In the genomic region with DNA sequence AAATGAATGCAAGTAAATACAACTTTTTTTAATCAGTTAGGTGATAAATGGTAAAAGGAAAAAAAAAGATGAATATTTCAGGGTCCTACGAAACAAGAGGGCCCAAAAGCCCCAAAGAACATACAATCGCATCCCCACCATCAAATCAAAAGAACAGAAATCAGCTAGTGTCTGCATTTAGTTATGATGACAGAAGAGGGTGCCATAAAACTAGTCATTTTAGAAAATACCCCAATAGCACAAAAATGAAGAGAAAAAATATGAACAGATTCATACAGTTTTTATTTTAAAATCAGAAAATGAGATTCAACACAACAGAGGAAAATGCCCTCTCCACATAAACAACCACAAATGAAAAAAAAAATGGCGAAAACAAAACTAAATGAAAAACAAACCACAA, we compare ENCODE assay signal across 19 cellular contexts.
DNase-seq lines count a peak whose midpoint lies in the region; ATAC-seq, FAIRE-seq and TF ChIP-seq lines count a peak whose summit lies in the region.
"Had no signal": no experiment of that assay in that cellular context is flagged by ENCODE, and none has a peak within 500 bp of the region (broad histone marks: within the 10 kb centered on the region; RNA-seq: fewer than 3 reads in every experiment).

No MANE protein-coding gene starts in this region.

- H3K9ac ChIP-seq in SK-N-SH (no peak overlapping the region), K562 (ENCODE audit: insufficient read depth in 1 of 2, low read depth in 2 of 2, low read length in 2 of 2) (no peak overlapping the region), colonic mucosa (ENCODE audit: low read depth in 2 of 2, low read length in 2 of 2) (no peak overlapping the region)
- H3K9ac ChIP-seq: GM23248 had no signal

- ATAC-seq in SK-N-SH treated with all-trans-retinoic acid at 6 μM for 48 hours = no peak
- ATAC-seq in K562 = no peak
- ATAC-seq: A549 had no signal

- DNase-seq in SK-N-SH (no peak), K562 (ENCODE audit: extremely low read depth in 1 of 4, low spot score in 3 of 4) (no peak), fibroblast of peridontal ligament (ENCODE audit: extremely low read depth) (peak; percentile 3), pons (ENCODE audit: low spot score) (peak; percentile 5), colonic mucosa (no peak), NCI-H1092 treated with DMSO at 0.1 percent for 48 hours (lab: John Stamatoyannopoulos, UW) (no peak), NCI-H2107 treated with DMSO at 0.1 percent for 48 hours (lab: John Stamatoyannopoulos, UW; ENCODE audit: unreplicated experiment) (no peak)
- DNase-seq: AML-193; CD4-positive, alpha-beta memory T cell; GM23248; IMR-90 had no signal

- TF ChIP-seq CTCF in SK-N-SH (IDR thresholded peaks at IDR 0.05) (no peak), K562 (IDR thresholded peaks at IDR 0.05 in 2 of 3, conservative IDR thresholded peaks at IDR 0.05 in 1 of 3; ENCODE audit: insufficient read depth in 2 of 3, low read depth in 1 of 3, low read length in 3 of 3) (peak in 1 of 3 experiments; percentile 44; a peak in 2 of 6 replicates), colonic mucosa (IDR thresholded peaks at IDR 0.05) (no peak)

- peak; percentile 11 for FAIRE-seq in K562 (lab: Jason Lieb, UNC)
- FAIRE-seq: A549, G401.6, GM12891, GM19239, HTR-8/SVneo had no signal

- intact Hi-C loops in K562 (cut with micrococcal nuclease) = loop anchor here (10.0 kb wide), 1 partner anchor 1758 kb away; no protein-coding TSS in a partner anchor
- intact Hi-C loops in colonic mucosa (cut with DNase I) = no loop called here

- H3K27ac ChIP-seq in SK-N-SH (ENCODE audit: low read depth in 2 of 2, low read length in 1 of 2) (no peak overlapping the region), K562 (ENCODE audit: extremely low read depth, low read depth, low read length) (no peak overlapping the region), colonic mucosa (no peak overlapping the region)
- H3K27ac ChIP-seq: 22Rv1, A549, GM23248 had no signal

- TF ChIP-seq EP300 in SK-N-SH (IDR thresholded peaks at IDR 0.05; ENCODE audit: borderline replicate concordance in 1 of 2, low read depth in 1 of 2, low read length in 1 of 2) (no peak), K562 (IDR thresholded peaks at IDR 0.05; ENCODE audit: low read length) (no peak)

- no peaks in the 10 kb centered on the region for H4K20me1 ChIP-seq in SK-N-SH (ENCODE audit: insufficient read depth)
- H4K20me1 ChIP-seq in K562 (replicated peaks; ENCODE audit: control insufficient read depth, insufficient read depth, low read length) = no peaks in the 10 kb centered on the region

- in situ Hi-C loops in K562 (cut with MboI) = no loop called here

- POLR2A ChIA-PET in SK-N-SH (lab: Yijun Ruan, JAX) = no interaction called here
- POLR2A ChIA-PET in K562 (lab: Yijun Ruan, JAX) = no interaction called here

- no peaks in the 10 kb centered on the region for H3K4me1 ChIP-seq in SK-N-SH (ENCODE audit: control insufficient read depth in 1 of 2, insufficient read depth in 2 of 2, low read depth in 1 of 2, low read length in 1 of 2)
- H3K4me1 ChIP-seq in K562 (replicated peaks in 1 of 2; ENCODE audit: control insufficient read depth in 2 of 2, insufficient read depth in 2 of 2, low read length in 2 of 2) = no peaks in the 10 kb centered on the region
- H3K4me1 ChIP-seq in colonic mucosa = no peaks in the 10 kb centered on the region
- H3K4me1 ChIP-seq: A549 had no signal

- CTCF ChIA-PET in SK-N-SH (lab: Yijun Ruan, JAX) (interaction anchor here (0.8 to 1.6 kb wide), 3 partner anchors 385 to 1753 kb away, joined by 3 to 5 read pairs (median 3); no protein-coding TSS in a partner anchor), K562 (lab: Yijun Ruan, JAX; ENCODE audit: low intra/inter-chr PET ratio) (no interaction called here)

- H3K9me3 ChIP-seq in SK-N-SH = no peaks in the 10 kb centered on the region
- H3K9me3 ChIP-seq in K562 (replicated peaks; ENCODE audit: control insufficient read depth, insufficient read depth, low read depth, low read length) = no peaks in the 10 kb centered on the region
- H3K9me3 ChIP-seq in colonic mucosa = no peaks in the 10 kb centered on the region
- H3K9me3 ChIP-seq: A549, HAP-1 had no signal

- H3K4me2 ChIP-seq in SK-N-SH (no peak overlapping the region), K562 (ENCODE audit: insufficient read depth, low read length) (no peak overlapping the region)
- H3K4me2 ChIP-seq: A549 had no signal

- H3F3A ChIP-seq in SK-N-SH (replicated peaks; ENCODE audit: insufficient read depth) = no peaks in the 10 kb centered on the region

- H3K79me2 ChIP-seq in SK-N-SH (ENCODE audit: insufficient read depth) = no peaks in the 10 kb centered on the region
- H3K79me2 ChIP-seq in K562 (ENCODE audit: control insufficient read depth, insufficient read depth, low read length) = no peaks in the 10 kb centered on the region

- H2AFZ ChIP-seq in SK-N-SH (ENCODE audit: low read depth) = no peak overlapping the region
- no peak overlapping the region for H2AFZ ChIP-seq in K562 (ENCODE audit: low read depth, low read length)
- H2AFZ ChIP-seq: GM23248 had no signal

- TF ChIP-seq RAD21 in SK-N-SH (IDR thresholded peaks at IDR 0.05; ENCODE audit: low read length) (peak; percentile 58), K562 (CRISPR knock-in tag; conservative IDR thresholded peaks at IDR 0.05 in 1 of 2, IDR thresholded peaks at IDR 0.05 in 1 of 2) (peak; percentile 45 to 53)

- 42% methylated on average over 3 of the region's 3 CpGs for WGBS in SK-N-SH (ENCODE audit: low lambda C conversion rate)
- WGBS in K562 (ENCODE audit: insufficient coverage, low coverage, missing lambda C conversion rate) = 21% methylated on average over 3 of the region's 3 CpGs

- H3K9me1 ChIP-seq in K562 (ENCODE audit: control insufficient read depth, insufficient read depth, low read length) = no peaks in the 10 kb centered on the region

- TF ChIP-seq POLR2A in K562 (conservative IDR thresholded peaks at IDR 0.05) = no peak

- H3K36me3 ChIP-seq in SK-N-SH (replicated peaks in 1 of 2; ENCODE audit: control insufficient read depth in 1 of 2, insufficient read depth in 2 of 2, low read length in 1 of 2) = no peaks in the 10 kb centered on the region
- H3K36me3 ChIP-seq in K562 (ENCODE audit: control insufficient read depth, insufficient read depth, low read length) = no peaks in the 10 kb centered on the region
- no peaks in the 10 kb centered on the region for H3K36me3 ChIP-seq in colonic mucosa
- H3K36me3 ChIP-seq: HAP-1 had no signal

- peaks cover 3% of the 10 kb centered on the region; the same call in 1 of the 2 replicates for H3K9me2 ChIP-seq in SK-N-SH

- no peak overlapping the region for H3K4me3 ChIP-seq in SK-N-SH (ENCODE audit: low read depth in 2 of 2, low read length in 1 of 2)
- no peak overlapping the region for H3K4me3 ChIP-seq in K562
- no peak overlapping the region for H3K4me3 ChIP-seq in colonic mucosa
- H3K4me3 ChIP-seq: A549, GM23248, HAP-1 had no signal

- H3K27me3 ChIP-seq in SK-N-SH (ENCODE audit: insufficient read depth) (no peaks in the 10 kb centered on the region), K562 (ENCODE audit: control insufficient read depth in 2 of 2, insufficient read depth in 2 of 2, low read length in 2 of 2) (no peaks in the 10 kb centered on the region), colonic mucosa (no peaks in the 10 kb centered on the region)

- BruUV-seq in K562 (replicated peaks; lab: Mats Ljungman, UMichigan) = no TSS peak

TF ChIP-seq in SK-N-SH treated with all-trans-retinoic acid at 6 μM for 48 hours, 23 proteins besides CTCF, POLR2A, EP300 and RAD21 (continues in another document):
- TF ChIP-seq ZNF565 (CRISPR knock-in tag; conservative IDR thresholded peaks at IDR 0.05; ENCODE audit: low read depth) (no peak), RARB (CRISPR knock-in tag; IDR thresholded peaks at IDR 0.05) (no peak), SNAI2 (CRISPR knock-in tag; IDR thresholded peaks at IDR 0.05) (no peak), ZC3H10 (CRISPR knock-in tag; IDR thresholded peaks at IDR 0.05) (no peak), ZFP30 (CRISPR knock-in tag; IDR thresholded peaks at IDR 0.05) (no peak), ZFP3 (CRISPR knock-in tag; IDR thresholded peaks at IDR 0.05) (no peak), ISL1 (CRISPR knock-in tag; IDR thresholded peaks at IDR 0.05) (no peak), ARNTL (CRISPR knock-in tag; IDR thresholded peaks at IDR 0.05; ENCODE audit: borderline replicate concordance, low read depth) (no peak), BACH2 (CRISPR knock-in tag; IDR thresholded peaks at IDR 0.05; ENCODE audit: borderline replicate concordance) (no peak)

TF ChIP-seq in K562, 482 proteins besides CTCF, POLR2A, EP300 and RAD21:
- no peak for TF ChIP-seq RUNX1 (IDR thresholded peaks at IDR 0.05; ENCODE audit: low read depth)
- TF ChIP-seq SMC3 (conservative IDR thresholded peaks at IDR 0.05; ENCODE audit: insufficient read depth, low read depth, low read length) = 0 out of 2 replicates have a peak, but pooled peaks have one; percentile 16

Comparison
In these comparisons a context has a peak if more than half of its experiments do, and no peak if none do; other contexts are left out.
1. DNase-seq: peak in fibroblast of peridontal ligament (single experiment) and pons (single experiment); none in SK-N-SH (single experiment), K562 (0 of 4), colonic mucosa (single experiment), NCI-H1092 treated with DMSO at 0.1 percent for 48 hours (single experiment) and NCI-H2107 treated with DMSO at 0.1 percent for 48 hours (single experiment).